In the genomic region with DNA sequence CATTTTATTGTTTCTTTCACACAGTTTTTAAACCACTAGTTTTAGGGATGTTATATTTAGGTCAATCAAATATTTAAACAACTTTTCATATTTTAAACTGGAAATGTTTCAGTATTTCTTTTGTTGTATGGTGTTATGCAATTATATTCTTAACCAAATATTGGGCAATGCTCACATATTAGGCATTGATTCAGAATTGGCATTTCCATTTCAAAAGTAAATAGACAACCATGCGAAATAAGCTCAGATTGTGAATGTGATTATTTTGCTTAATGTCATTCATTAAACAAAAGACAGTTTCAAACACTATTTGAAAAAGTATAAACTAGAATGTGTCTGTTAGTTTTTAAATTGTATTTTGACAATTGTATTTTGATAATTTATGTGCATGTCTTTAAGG, we compare ENCODE assay signal across 31 cellular contexts. TPM values are rescaled to one million over a fixed set of nuclear protein-coding genes. Genes with fewer than 3 reads are reported as not detected.
"Had no signal": no experiment of that assay in that cellular context is flagged by ENCODE, and none has a peak within 500 bp of the region (broad histone marks: within the 10 kb centered on the region; RNA-seq: fewer than 3 reads in every experiment).

No MANE protein-coding gene starts in this region.

- H3K27me3 ChIP-seq: breast epithelium, esophagus muscularis mucosa, foreskin keratinocyte, heart right ventricle, left lung, ovary, tibial artery, upper lobe of right lung had no signal

- H3K4me3 Mint-ChIP-seq: activated naive CD8-positive, alpha-beta T cell treated with anti-CD3 and anti-CD28 coated beads, Interleukin-2, amount 50 U/mL, for 24 hours; activated T-cell treated with anti-CD3 and anti-CD28 coated beads, Interleukin-2, amount 50 U/mL, for 24 hours; stimulated activated memory B cell treated with anti-CD40 and anti-IgM and Interleukin-4, amounts not matched to agents 10 μg/mL and 1 μg/mL and 100 μg/mL, for 72 hours had no signal

- H3K27ac ChIP-seq: breast epithelium, coronary artery, esophagus muscularis mucosa, foreskin keratinocyte, heart right ventricle, left lung, ovary, skin epidermis, tibial artery, upper lobe of right lung, VCaP had no signal

- ATAC-seq: activated naive CD8-positive, alpha-beta T cell treated with anti-CD3 and anti-CD28 coated beads, Interleukin-2, amount 50 U/mL, for 24 hours; activated T-helper 17 cell treated with anti-CD3 and anti-CD28 coated beads, Interleukin-2, amount 50 U/mL, for 72 hours; foreskin keratinocyte; heart right ventricle; left lung; mucosa of descending colon; sciatic nerve; stimulated activated memory B cell treated with anti-CD40 and anti-IgM and Interleukin-4, amounts not matched to agents 10 μg/mL and 1 μg/mL and 100 μg/mL, for 72 hours; stimulated activated naive CD8-positive, alpha-beta T cell treated with anti-CD3 and anti-CD28 coated beads, Interleukin-15, amount 100 ng/mL, for 72 hours; upper lobe of right lung had no signal

- H3K9me3 Mint-ChIP-seq: activated naive CD4-positive, alpha-beta T cell treated with anti-CD3 and anti-CD28 coated beads, Interleukin-2, amount 50 U/mL, for 24 hours; activated naive CD8-positive, alpha-beta T cell treated with anti-CD3 and anti-CD28 coated beads, Interleukin-2, amount 50 U/mL, for 24 hours; activated T-cell treated with anti-CD3 and anti-CD28 coated beads, Interleukin-2, amount 50 U/mL, for 24 hours; activated T-helper 17 cell treated with anti-CD3 and anti-CD28 coated beads, Interleukin-2, amount 50 U/mL, for 72 hours; stimulated activated memory B cell treated with anti-CD40 and anti-IgM and Interleukin-4, amounts not matched to agents 10 μg/mL and 1 μg/mL and 100 μg/mL, for 72 hours; stimulated activated naive CD8-positive, alpha-beta T cell treated with anti-CD3 and anti-CD28 coated beads, Interleukin-15, amount 100 ng/mL, for 72 hours had no signal

- H3K36me3 ChIP-seq: breast epithelium, ovary, tibial artery had no signal

- H3K4me3 ChIP-seq: breast epithelium, coronary artery, esophagus muscularis mucosa, heart right ventricle, left lung, lung, mucosa of descending colon, ovary, skin epidermis, tibial artery, upper lobe of right lung had no signal

- H3K4me1 ChIP-seq: breast epithelium, esophagus muscularis mucosa, foreskin keratinocyte, tibial artery, upper lobe of right lung had no signal

- DNase-seq: activated CD4-positive, alpha-beta T cell treated with anti-CD3 and anti-CD28 coated beads for 4 hours; activated CD4-positive, alpha-beta T cell treated with anti-CD3 and anti-CD28 coated beads, Interleukin-2, amount 50 U/mL, for 4 hours; activated CD8-positive, alpha-beta memory T cell treated with anti-CD3 and anti-CD28 coated beads, Interleukin-2, amount 50 U/mL, for 48 hours; activated naive CD8-positive, alpha-beta T cell treated with anti-CD3 and anti-CD28 coated beads, Interleukin-2, amount 50 U/mL, for 24 hours; activated T-cell treated with anti-CD3 and anti-CD28 coated beads, Interleukin-2, amount 50 U/mL, for 24 hours; amygdala; foreskin keratinocyte; heart right ventricle; kidney glomerular epithelial cell; left lung; mesendoderm; mucosa of descending colon; ovary; stimulated activated CD4-positive, alpha-beta T cell treated with anti-CD3 and anti-CD28 coated beads, Interleukin-4, amount 100 ng/mL, for 24 hours; stimulated activated naive CD8-positive, alpha-beta T cell treated with anti-CD3 and anti-CD28 coated beads, Interleukin-15, amount 100 ng/mL, for 72 hours; T-helper 1 cell; tibial artery; upper lobe of right lung had no signal

- H3K27ac Mint-ChIP-seq: activated naive CD4-positive, alpha-beta T cell treated with anti-CD3 and anti-CD28 coated beads, Interleukin-2, amount 50 U/mL, for 24 hours; stimulated activated memory B cell treated with anti-CD40 and anti-IgM and Interleukin-4, amounts not matched to agents 10 μg/mL and 1 μg/mL and 100 μg/mL, for 72 hours; stimulated activated naive CD8-positive, alpha-beta T cell treated with anti-CD3 and anti-CD28 coated beads, Interleukin-15, amount 100 ng/mL, for 72 hours had no signal

- H3K9me3 ChIP-seq: breast epithelium, esophagus muscularis mucosa, heart right ventricle, left lung, mucosa of descending colon, ovary, tibial artery, upper lobe of right lung had no signal

- H3K27me3 Mint-ChIP-seq: activated naive CD4-positive, alpha-beta T cell treated with anti-CD3 and anti-CD28 coated beads, Interleukin-2, amount 50 U/mL, for 24 hours; activated naive CD8-positive, alpha-beta T cell treated with anti-CD3 and anti-CD28 coated beads, Interleukin-2, amount 50 U/mL, for 24 hours; activated T-cell treated with anti-CD3 and anti-CD28 coated beads, Interleukin-2, amount 50 U/mL, for 24 hours; activated T-helper 17 cell treated with anti-CD3 and anti-CD28 coated beads, Interleukin-2, amount 50 U/mL, for 72 hours; progenitor cell of endocrine pancreas; stimulated activated memory B cell treated with anti-CD40 and anti-IgM and Interleukin-4, amounts not matched to agents 10 μg/mL and 1 μg/mL and 100 μg/mL, for 72 hours; stimulated activated naive CD8-positive, alpha-beta T cell treated with anti-CD3 and anti-CD28 coated beads, Interleukin-15, amount 100 ng/mL, for 72 hours had no signal

- FAIRE-seq: TTC549 had no signal

RNA-seq across cellular contexts. Expression of a gene that starts 36.9 kb away (rescaled TPM):
- total RNA-seq: myocyte had no signal
